15 cellular contexts compared by ENCODE assay signal in the genomic region with DNA sequence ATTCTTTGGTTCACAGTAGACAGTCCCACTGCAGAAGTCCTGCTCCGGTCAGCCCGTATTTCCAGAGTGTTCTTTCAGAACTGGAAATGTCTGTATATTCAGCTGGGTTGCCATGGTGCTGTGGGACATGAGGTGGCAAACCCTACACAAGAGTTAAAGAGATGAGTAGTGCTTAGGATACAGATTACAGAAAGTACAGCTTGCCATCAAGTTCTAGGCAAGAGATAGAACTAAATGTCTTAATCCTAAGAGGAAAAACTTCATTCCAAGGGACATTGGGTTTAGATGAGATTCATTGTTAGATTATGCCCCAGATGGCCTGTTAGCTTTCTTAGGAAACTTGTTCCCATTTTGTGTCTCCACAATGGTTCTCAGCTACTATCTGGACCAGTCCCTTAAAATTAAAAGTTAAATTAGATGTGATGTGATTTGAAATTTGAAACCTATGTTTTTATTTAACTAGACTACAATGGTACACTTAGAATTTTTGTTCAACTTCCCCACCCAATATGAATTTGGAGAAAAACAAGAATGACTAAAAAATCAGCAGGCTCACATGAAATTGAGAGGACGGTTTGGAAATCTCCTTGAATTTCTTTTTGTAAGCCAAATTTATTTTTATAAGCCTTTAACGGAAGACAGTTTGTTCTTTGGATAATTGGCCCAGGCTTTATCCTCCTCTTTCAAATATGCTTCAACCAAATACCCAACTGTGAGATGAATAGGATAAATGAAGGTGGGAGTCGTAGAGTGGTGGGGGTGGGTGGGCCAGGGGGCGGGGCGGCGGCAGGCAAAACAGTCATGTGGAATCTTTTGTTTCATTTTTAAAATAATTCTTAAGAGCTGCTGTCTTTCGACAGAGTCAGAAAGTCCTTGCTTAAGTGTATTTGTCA.
DNase-seq lines count a peak whose midpoint lies in the region; ATAC-seq and TF ChIP-seq lines count a peak whose summit lies in the region.
"Had no signal": no experiment of that assay in that cellular context is flagged by ENCODE, and none has a peak within 500 bp of the region (broad histone marks: within the 10 kb centered on the region; RNA-seq: fewer than 3 reads in every experiment).

No MANE protein-coding gene starts in this region.

- no peaks in the 10 kb centered on the region for H3F3A ChIP-seq in GM23338 (replicated peaks; ENCODE audit: low read depth)

- H3K9me3 ChIP-seq in stomach smooth muscle (ENCODE audit: control insufficient read depth in 2 of 2, low read length in 2 of 2) (no peaks in the 10 kb centered on the region), Peyer's patch (no peaks in the 10 kb centered on the region)
- H3K9me3 ChIP-seq: Caco-2 had no signal

- intact Hi-C loops in Calu3 (cut with micrococcal nuclease; ENCODE audit: unreplicated experiment): no loop called here

- H3K27me3 ChIP-seq in GM23338 (ENCODE audit: insufficient read depth) (no peaks in the 10 kb centered on the region), stomach smooth muscle (ENCODE audit: control insufficient read depth in 1 of 2, insufficient read depth in 2 of 2, low read length in 2 of 2) (no peaks in the 10 kb centered on the region), Peyer's patch (no peaks in the 10 kb centered on the region)

- H3K27ac ChIP-seq in GM23338 (ENCODE audit: low read depth) (no peak overlapping the region), stomach smooth muscle (ENCODE audit: low read length) (no peak overlapping the region), Peyer's patch (peak overlapping the region in 2 of 4 donors; percentile 4 to 51)

- no peaks in the 10 kb centered on the region for H3K9me3 Mint-ChIP-seq in GM23338
- no peaks in the 10 kb centered on the region for H3K9me3 Mint-ChIP-seq in chondrocyte (ENCODE audit: low read depth)
- no peaks in the 10 kb centered on the region for H3K9me3 Mint-ChIP-seq in Calu3 (ENCODE audit: low read depth, unreplicated experiment)
- H3K9me3 Mint-ChIP-seq: activated naive CD8-positive, alpha-beta T cell treated with anti-CD3 and anti-CD28 coated beads, Interleukin-2, amount 10 ng/mL, durations not matched to agents 7 days and 5 days; memory B cell had no signal

- H3K4me3 Mint-ChIP-seq in GM23338 (peak overlapping the region; percentile 24; the same call in 1 of the 3 replicates), chondrocyte (ENCODE audit: unreplicated experiment) (peak overlapping the region; percentile 20), Calu3 (ENCODE audit: low read depth, unreplicated experiment) (no peak overlapping the region)
- H3K4me3 Mint-ChIP-seq: activated naive CD8-positive, alpha-beta T cell treated with anti-CD3 and anti-CD28 coated beads, Interleukin-2, amount 10 ng/mL, durations not matched to agents 7 days and 5 days; memory B cell had no signal

- no peak overlapping the region for H3K4me3 ChIP-seq in GM23338
- peak overlapping the region; percentile 31 to 33 for H3K4me3 ChIP-seq in stomach smooth muscle (ENCODE audit: low read length in 2 of 2)
- H3K4me3 ChIP-seq in Peyer's patch: no peak overlapping the region

- ATAC-seq in GM23338 (peak; percentile 19; the same call in 2 of the 3 replicates), HG03196 (IDR thresholded peaks at IDR 0.05; ENCODE audit: unreplicated experiment) (no peak)

- H3K9me2 ChIP-seq in GM23338 (ENCODE audit: insufficient read depth): no peaks in the 10 kb centered on the region

- H3K4me1 Mint-ChIP-seq in GM23338 (peaks cover 64% of the 10 kb centered on the region), chondrocyte (ENCODE audit: low read depth) (peaks cover 69% of the 10 kb centered on the region), Calu3 (ENCODE audit: low read depth, unreplicated experiment) (peaks cover 35% of the 10 kb centered on the region)

- H3K27ac Mint-ChIP-seq in GM23338 (no peak overlapping the region), chondrocyte (ENCODE audit: unreplicated experiment) (peak overlapping the region; percentile 61), Calu3 (ENCODE audit: unreplicated experiment) (no peak overlapping the region)
- H3K27ac Mint-ChIP-seq: activated naive CD8-positive, alpha-beta T cell treated with anti-CD3 and anti-CD28 coated beads, Interleukin-2, amount 10 ng/mL, durations not matched to agents 7 days and 5 days; memory B cell had no signal

- no TSS peak for BruUV-seq in Calu3 (replicated peaks; lab: Mats Ljungman, UMichigan)

- H3K36me3 Mint-ChIP-seq in GM23338 (ENCODE audit: low read depth) (no peaks in the 10 kb centered on the region), chondrocyte (ENCODE audit: low read depth) (no peaks in the 10 kb centered on the region), Calu3 (ENCODE audit: insufficient read depth, unreplicated experiment) (no peaks in the 10 kb centered on the region)
- H3K36me3 Mint-ChIP-seq: activated naive CD8-positive, alpha-beta T cell treated with anti-CD3 and anti-CD28 coated beads, Interleukin-2, amount 10 ng/mL, durations not matched to agents 7 days and 5 days; memory B cell had no signal

- H4K20me1 ChIP-seq in GM23338 (replicated peaks; ENCODE audit: insufficient read depth): peaks cover 35% of the 10 kb centered on the region; the same call in 1 of the 2 replicates

- DNase-seq in GM23338 (ENCODE audit: low spot score): no peak
- DNase-seq in chondrocyte (ENCODE audit: low spot score): no peak
- DNase-seq in iris pigment epithelial cell (ENCODE audit: low read depth): peak; percentile 33
- no peak for DNase-seq in activated CD8-positive, alpha-beta memory T cell treated with anti-CD3 and anti-CD28 coated beads, Interleukin-2, amount 50 U/mL, for 4 hours
- DNase-seq in Calu3: no peak
- DNase-seq in Peyer's patch: no peak
- DNase-seq: activated naive CD8-positive, alpha-beta T cell treated with anti-CD3 and anti-CD28 coated beads, Interleukin-2, amount 10 ng/mL, durations not matched to agents 7 days and 5 days; Caco-2; NCI-H1092; NCI-H774; stimulated activated CD8-positive, alpha-beta memory T cell treated with anti-CD3 and anti-CD28 coated beads, Interleukin-4, amount 100 ng/mL, for 48 hours; T-helper 1 cell had no signal

- peak overlapping the region; percentile 49; the same call in 1 of the 2 replicates for H3K4me2 ChIP-seq in GM23338

- H3K79me2 ChIP-seq in GM23338 (replicated peaks; ENCODE audit: insufficient read depth): peaks cover 96% of the 10 kb centered on the region

- CTCF ChIA-PET in Calu3 (lab: Charles Lee): interaction anchor here (0.5 kb wide), 1 partner anchor 184 kb away, joined by 5 read pairs; no protein-coding TSS in a partner anchor

- TF ChIP-seq POLR2A in Peyer's patch (IDR thresholded peaks at IDR 0.05): no peak

- H2AFZ ChIP-seq in GM23338: no peak overlapping the region

- H3K36me3 ChIP-seq in GM23338 (ENCODE audit: insufficient read depth): no peaks in the 10 kb centered on the region
- H3K36me3 ChIP-seq in stomach smooth muscle (ENCODE audit: control insufficient read depth in 2 of 2, insufficient read depth in 2 of 2, low read length in 2 of 2): no peaks in the 10 kb centered on the region
- H3K36me3 ChIP-seq in Peyer's patch: no peaks in the 10 kb centered on the region

- H3K9ac ChIP-seq in stomach smooth muscle (ENCODE audit: low read length in 2 of 2): no peak overlapping the region

- H3K27me3 Mint-ChIP-seq in GM23338 (ENCODE audit: insufficient read depth, low read depth, poor library complexity) (peaks cover 5% of the 10 kb centered on the region), chondrocyte (ENCODE audit: low read depth) (no peaks in the 10 kb centered on the region), Calu3 (ENCODE audit: unreplicated experiment) (no peaks in the 10 kb centered on the region)

- H3K4me1 ChIP-seq in GM23338 (ENCODE audit: insufficient read depth): peaks cover 51% of the 10 kb centered on the region
- no peaks in the 10 kb centered on the region for H3K4me1 ChIP-seq in stomach smooth muscle (ENCODE audit: control insufficient read depth, insufficient read depth, low read length)
- no peaks in the 10 kb centered on the region for H3K4me1 ChIP-seq in Peyer's patch
- H3K4me1 ChIP-seq: Caco-2 had no signal

- TF ChIP-seq CTCF in GM23338 (conservative IDR thresholded peaks at IDR 0.05; ENCODE audit: low read depth in 2 of 2): no peak
- no peak for TF ChIP-seq CTCF in chondrocyte (IDR thresholded peaks at IDR 0.05)
- TF ChIP-seq CTCF in Calu3 (IDR thresholded peaks at IDR 0.05; ENCODE audit: unreplicated experiment): no peak
- TF ChIP-seq CTCF in Peyer's patch (IDR thresholded peaks at IDR 0.05): no peak

TF ChIP-seq in GM23338, 12 proteins besides CTCF, POLR2A, EP300 and RAD21 (continues in another document):
- TF ChIP-seq STAT1 (IDR thresholded peaks at IDR 0.05; ENCODE audit: unreplicated experiment) (no peak), REST (IDR thresholded peaks at IDR 0.05; ENCODE audit: unreplicated experiment) (no peak), JUNB (IDR thresholded peaks at IDR 0.05; ENCODE audit: unreplicated experiment) (no peak), CREB1 (CRISPR knock-in tag; IDR thresholded peaks at IDR 0.05; ENCODE audit: low read depth) (no peak), POLR2AphosphoS5 (IDR thresholded peaks at IDR 0.05; ENCODE audit: low read depth) (no peak)

Comparison
In these comparisons a context has a peak if more than half of its experiments do, and no peak if none do; other contexts are left out.
1. H3K4me3 ChIP-seq: peak in stomach smooth muscle (2 of 2); none in GM23338 (single experiment) and Peyer's patch (0 of 4).